Comparison of ENCODE assay signal across 11 cellular contexts in the genomic region with DNA sequence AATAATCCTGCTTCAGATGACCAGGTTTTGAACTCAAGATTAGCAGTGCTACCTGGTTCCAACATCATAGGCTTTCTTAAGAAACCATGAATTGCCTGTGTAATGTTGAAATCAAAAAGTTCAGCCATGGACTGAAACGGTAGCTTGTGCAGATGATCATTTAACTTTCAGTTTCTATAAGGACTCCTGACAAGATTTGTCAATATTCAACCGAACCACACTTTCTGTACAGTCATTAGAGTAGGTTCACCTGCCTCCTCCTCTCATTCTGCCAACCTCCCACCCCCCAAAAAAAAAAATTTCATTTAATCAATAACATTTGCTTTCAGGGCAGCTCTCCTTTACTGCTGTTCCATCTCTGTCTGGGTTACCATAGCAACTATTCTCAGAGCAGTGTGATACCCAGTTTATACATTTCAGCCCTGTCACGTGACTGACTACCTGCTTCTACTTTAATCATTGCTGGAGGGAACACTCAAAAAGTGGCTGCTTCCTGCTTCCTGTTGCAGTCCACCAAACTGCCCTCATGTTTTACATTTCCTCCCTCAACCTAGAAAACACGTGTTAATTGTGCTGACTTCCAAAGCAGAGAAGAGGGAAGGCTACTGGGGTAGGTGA.
DNase-seq lines count a peak whose midpoint lies in the region; ATAC-seq and TF ChIP-seq lines count a peak whose summit lies in the region.
"Had no signal": no experiment of that assay in that cellular context is flagged by ENCODE, and none has a peak within 500 bp of the region (broad histone marks: within the 10 kb centered on the region; RNA-seq: fewer than 3 reads in every experiment).

No MANE protein-coding gene starts in this region.

- H3K4me3 ChIP-seq in Loucy (ENCODE audit: low read length, poor library complexity, severe bottlenecking): peak overlapping the region; percentile 7
- H3K4me3 ChIP-seq in uterus: no peak overlapping the region
- H3K4me3 ChIP-seq: PC-9 had no signal

- H3K79me2 ChIP-seq in Loucy (ENCODE audit: insufficient read depth, low read length): no peaks in the 10 kb centered on the region

- H3K9me3 ChIP-seq in Loucy (ENCODE audit: insufficient read depth, low read depth, low read length) (no peaks in the 10 kb centered on the region), uterus (no peaks in the 10 kb centered on the region)
- H3K9me3 ChIP-seq: BE2C had no signal

- TF ChIP-seq POLR2A in uterus (IDR thresholded peaks at IDR 0.05): no peak

- H3K9me2 ChIP-seq in Loucy (replicated peaks; ENCODE audit: low read depth, low read length): no peaks in the 10 kb centered on the region

- H3K4me1 Mint-ChIP-seq in activated naive CD8-positive, alpha-beta T cell treated with anti-CD3 and anti-CD28 coated beads, Interleukin-2, amount 10 ng/mL, durations not matched to agents 7 days and 5 days: peaks cover 9% of the 10 kb centered on the region
- H3K4me1 Mint-ChIP-seq in activated naive CD8-positive, alpha-beta T cell treated with anti-CD3 and anti-CD28 coated beads for 36 hours: peaks cover 9% of the 10 kb centered on the region

- H3K36me3 ChIP-seq in Loucy (ENCODE audit: insufficient read depth, low read length): no peaks in the 10 kb centered on the region
- no peaks in the 10 kb centered on the region for H3K36me3 ChIP-seq in uterus
- H3K36me3 ChIP-seq: BE2C had no signal

- H3F3A ChIP-seq in Loucy (ENCODE audit: low read depth): no peaks in the 10 kb centered on the region

- H3K27me3 ChIP-seq in Loucy (ENCODE audit: insufficient read depth, low read length, poor library complexity, severe bottlenecking) (peaks cover 20% of the 10 kb centered on the region), uterus (no peaks in the 10 kb centered on the region)
- H3K27me3 ChIP-seq: BE2C had no signal

- H3K27me3 Mint-ChIP-seq in activated naive CD8-positive, alpha-beta T cell treated with anti-CD3 and anti-CD28 coated beads, Interleukin-2, amount 10 ng/mL, durations not matched to agents 7 days and 5 days: peaks cover 3% of the 10 kb centered on the region
- H3K27me3 Mint-ChIP-seq in activated naive CD8-positive, alpha-beta T cell treated with anti-CD3 and anti-CD28 coated beads for 36 hours: peaks cover 5% of the 10 kb centered on the region

- peak overlapping the region; percentile 21 for H3K4me2 ChIP-seq in Loucy (ENCODE audit: low read depth, low read length, poor library complexity, severe bottlenecking)
- H3K4me2 ChIP-seq: PC-9 had no signal

- H3K27ac Mint-ChIP-seq in activated naive CD8-positive, alpha-beta T cell treated with anti-CD3 and anti-CD28 coated beads, Interleukin-2, amount 10 ng/mL, durations not matched to agents 7 days and 5 days: peak overlapping the region; percentile 10
- no peak overlapping the region for H3K27ac Mint-ChIP-seq in activated naive CD8-positive, alpha-beta T cell treated with anti-CD3 and anti-CD28 coated beads for 36 hours

- ATAC-seq in activated naive CD8-positive, alpha-beta T cell treated with anti-CD3 and anti-CD28 coated beads, Interleukin-2, amount 10 ng/mL, durations not matched to agents 7 days and 5 days (ENCODE audit: low read depth): peak; percentile 45
- peak; percentile 97 for ATAC-seq in HG02763 (IDR thresholded peaks at IDR 0.05; ENCODE audit: unreplicated experiment)
- ATAC-seq: left cardiac atrium had no signal

- POLR2A ChIA-PET in activated naive CD8-positive, alpha-beta T cell treated with anti-CD3 and anti-CD28 coated beads, Interleukin-2, amount 10 ng/mL, durations not matched to agents 7 days and 5 days (lab: Charles Lee): no interaction called here

- no peak for TF ChIP-seq CTCF in Loucy (conservative IDR thresholded peaks at IDR 0.05; ENCODE audit: low read length)
- no peak for TF ChIP-seq CTCF in uterus (IDR thresholded peaks at IDR 0.05)

- no peaks in the 10 kb centered on the region for H3K9me3 Mint-ChIP-seq in activated naive CD8-positive, alpha-beta T cell treated with anti-CD3 and anti-CD28 coated beads, Interleukin-2, amount 10 ng/mL, durations not matched to agents 7 days and 5 days
- no peaks in the 10 kb centered on the region for H3K9me3 Mint-ChIP-seq in activated naive CD8-positive, alpha-beta T cell treated with anti-CD3 and anti-CD28 coated beads for 36 hours

- H3K4me1 ChIP-seq in Loucy (ENCODE audit: insufficient read depth, low read length, poor library complexity, severe bottlenecking) (peaks cover 15% of the 10 kb centered on the region), uterus (no peaks in the 10 kb centered on the region)
- H3K4me1 ChIP-seq: BE2C had no signal

- no peak overlapping the region for H3K9ac ChIP-seq in Loucy (ENCODE audit: low read depth, low read length, poor library complexity, severe bottlenecking)

- no peak for DNase-seq in activated naive CD8-positive, alpha-beta T cell treated with anti-CD3 and anti-CD28 coated beads, Interleukin-2, amount 10 ng/mL, durations not matched to agents 7 days and 5 days
- no peak for DNase-seq in activated naive CD8-positive, alpha-beta T cell treated with anti-CD3 and anti-CD28 coated beads for 36 hours
- DNase-seq in AG08395 (ENCODE audit: low spot score): no peak
- no peak for DNase-seq in retina
- DNase-seq in uterus: no peak
- DNase-seq in OCI-M2 (lab: John Stamatoyannopoulos, UW; ENCODE audit: unreplicated experiment): no peak
- DNase-seq: BE2C, left cardiac atrium, PC-9 had no signal

- H4K20me1 ChIP-seq in Loucy (ENCODE audit: insufficient read depth, low read length, poor library complexity, severe bottlenecking): no peaks in the 10 kb centered on the region

- H3K4me3 Mint-ChIP-seq in activated naive CD8-positive, alpha-beta T cell treated with anti-CD3 and anti-CD28 coated beads, Interleukin-2, amount 10 ng/mL, durations not matched to agents 7 days and 5 days: no peak overlapping the region
- H3K4me3 Mint-ChIP-seq in activated naive CD8-positive, alpha-beta T cell treated with anti-CD3 and anti-CD28 coated beads for 36 hours: no peak overlapping the region

- H2AFZ ChIP-seq in Loucy (ENCODE audit: low read length): peak overlapping the region; percentile 40
- H2AFZ ChIP-seq: PC-9 had no signal

- H3K36me3 Mint-ChIP-seq in activated naive CD8-positive, alpha-beta T cell treated with anti-CD3 and anti-CD28 coated beads, Interleukin-2, amount 10 ng/mL, durations not matched to agents 7 days and 5 days: no peaks in the 10 kb centered on the region
- H3K36me3 Mint-ChIP-seq in activated naive CD8-positive, alpha-beta T cell treated with anti-CD3 and anti-CD28 coated beads for 36 hours: no peaks in the 10 kb centered on the region

- intact Hi-C loops in uterus (cut with DNase I; ENCODE audit: low total_unique reads): no loop called here

- no peak overlapping the region for H3K27ac ChIP-seq in uterus
- H3K27ac ChIP-seq: PC-9 had no signal
